ENCODE assay signal across 1 cellular context in genomic region chr5:9361835-9362234, GRCh38.
TF ChIP-seq lines count a peak whose summit lies in the region.

No MANE protein-coding gene starts in this region.

TF ChIP-seq in GM12878, 131 proteins besides CTCF, POLR2A, EP300 and RAD21 (continued from another document and continues in another):
- TF ChIP-seq CUX1 (IDR thresholded peaks at IDR 0.05; ENCODE audit: insufficient replicate concordance, low read depth, low read length) (no peak), ZNF217 (IDR thresholded peaks at IDR 0.05) (no peak), ATF3 (IDR thresholded peaks at IDR 0.05; ENCODE audit: borderline replicate concordance, extremely low read depth, low read depth, low read length) (peak; percentile 17; the same call in 1 of the 2 replicates), TAF1 (IDR thresholded peaks at IDR 0.05; ENCODE audit: borderline replicate concordance, low read depth, low read length) (no peak), IRF3 (IDR thresholded peaks at IDR 0.05) (no peak), NFXL1 (IDR thresholded peaks at IDR 0.05; ENCODE audit: borderline replicate concordance) (no peak), KAT2A (conservative IDR thresholded peaks at IDR 0.05; ENCODE audit: control insufficient read depth, low read depth, low read length) (no peak), IRF4 (IDR thresholded peaks at IDR 0.05; ENCODE audit: low read depth, low read length) (peak; percentile 80), ETV6 (conservative IDR thresholded peaks at IDR 0.05 in 1 of 2, IDR thresholded peaks at IDR 0.05 in 1 of 2; ENCODE audit: borderline replicate concordance in 1 of 2, low read depth in 1 of 2) (peak in 1 of 2 experiments; percentile 89; a peak in 2 of 4 replicates), HSF1 (IDR thresholded peaks at IDR 0.05; ENCODE audit: low read depth, low read length) (no peak), SREBF2 (IDR thresholded peaks at IDR 0.05; ENCODE audit: low read length) (no peak), POLR2AphosphoS2 (IDR thresholded peaks at IDR 0.05; ENCODE audit: low read depth, low read length) (no peak), BHLHE40 (IDR thresholded peaks at IDR 0.05; ENCODE audit: borderline replicate concordance in 1 of 2, low read depth in 2 of 2, low read length in 1 of 2) (0 out of 4 replicates have a peak, but pooled peaks of 1 of the 2 experiments have one; percentile 41), SKIL (IDR thresholded peaks at IDR 0.05; ENCODE audit: low read depth, poor library complexity, severe bottlenecking) (peak; percentile 47), FOS (IDR thresholded peaks at IDR 0.05; ENCODE audit: borderline replicate concordance, extremely low read depth, insufficient read length) (no peak), ZNF384 (IDR thresholded peaks at IDR 0.05; ENCODE audit: borderline replicate concordance, low read depth, low read length) (no peak), RFX5 (IDR thresholded peaks at IDR 0.05; ENCODE audit: low read depth, low read length) (no peak), MLLT1 (IDR thresholded peaks at IDR 0.05) (no peak), CEBPB (IDR thresholded peaks at IDR 0.05; ENCODE audit: borderline replicate concordance in 1 of 2, low read depth in 2 of 2, low read length in 2 of 2) (0 out of 4 replicates have a peak, but pooled peaks of 1 of the 2 experiments have one; percentile 66), PRDM15 (CRISPR knock-in tag; IDR thresholded peaks at IDR 0.05) (no peak), MYC (IDR thresholded peaks at IDR 0.05; ENCODE audit: insufficient read depth, insufficient read length, insufficient replicate concordance, low read length, severe bottlenecking) (no peak), SMC3 (IDR thresholded peaks at IDR 0.05; ENCODE audit: borderline replicate concordance, low read length) (peak; percentile 93), STAT3 (IDR thresholded peaks at IDR 0.05; ENCODE audit: low read depth, low read length) (0 out of 2 replicates have a peak, but pooled peaks have one; percentile 17), STAT1 (conservative IDR thresholded peaks at IDR 0.05) (no peak), ASH2L (IDR thresholded peaks at IDR 0.05; ENCODE audit: borderline replicate concordance, low read depth) (no peak), ZBTB11 (CRISPR knock-in tag; IDR thresholded peaks at IDR 0.05) (no peak), PML (IDR thresholded peaks at IDR 0.05; ENCODE audit: low read length) (no peak), RELB (IDR thresholded peaks at IDR 0.05; ENCODE audit: low read depth) (no peak), SPI1 (IDR thresholded peaks at IDR 0.05; ENCODE audit: borderline replicate concordance, insufficient read depth, low read depth, low read length) (0 out of 2 replicates have a peak, but pooled peaks have one; percentile 24), NFIC (IDR thresholded peaks at IDR 0.05; ENCODE audit: low read depth, low read length) (peak; percentile 16), SP1 (IDR thresholded peaks at IDR 0.05; ENCODE audit: low read depth, low read length) (no peak), CBX5 (IDR thresholded peaks at IDR 0.05; ENCODE audit: low read depth) (peak; percentile 91), MAX (IDR thresholded peaks at IDR 0.05; ENCODE audit: low read depth, low read length) (no peak), PAX8 (IDR thresholded peaks at IDR 0.05) (no peak), MXI1 (IDR thresholded peaks at IDR 0.05; ENCODE audit: low read depth, low read length) (no peak)
